15 cellular contexts compared by ENCODE assay signal in genomic region chr2:12759248-12759647, GRCh38. TPM values are rescaled to one million over a fixed set of nuclear protein-coding genes. Genes with fewer than 3 reads are reported as not detected.
DNase-seq lines count a peak whose midpoint lies in the region; FAIRE-seq and TF ChIP-seq lines count a peak whose summit lies in the region.
"Had no signal": no experiment of that assay in that cellular context is flagged by ENCODE, and none has a peak within 500 bp of the region (broad histone marks: within the 10 kb centered on the region; RNA-seq: fewer than 3 reads in every experiment).

No MANE protein-coding gene starts in this region.

- no peaks in the 10 kb centered on the region for H3K9me3 ChIP-seq in kidney (ENCODE audit: control insufficient read depth in 1 of 2, low read length in 2 of 2)

- H3K36me3 ChIP-seq in kidney (ENCODE audit: control insufficient read depth in 1 of 2, insufficient read depth in 2 of 2, low read length in 2 of 2): no peaks in the 10 kb centered on the region
- H3K36me3 ChIP-seq: BLaER1 treated with 17β-estradiol and CSF1 and Interleukin-3, amounts not matched to agents 10 nM and 100 nM had no signal

- no peaks in the 10 kb centered on the region for H3K36me3 Mint-ChIP-seq in activated CD4-positive, alpha-beta memory T cell treated with anti-CD3 and anti-CD28 coated beads for 36 hours
- H3K36me3 Mint-ChIP-seq: memory B cell had no signal

- no peak overlapping the region for H3K4me3 Mint-ChIP-seq in activated CD4-positive, alpha-beta memory T cell treated with anti-CD3 and anti-CD28 coated beads for 36 hours
- H3K4me3 Mint-ChIP-seq: memory B cell had no signal

- CTCF ChIA-PET in activated CD4-positive, alpha-beta memory T cell treated with anti-CD3 and anti-CD28 coated beads for 36 hours (lab: Charles Lee): no interaction called here

- no peak overlapping the region for H3K27ac ChIP-seq in kidney (ENCODE audit: low read depth in 2 of 2, low read length in 2 of 2)
- H3K27ac ChIP-seq: BLaER1 treated with 17β-estradiol and CSF1 and Interleukin-3, amounts not matched to agents 10 nM and 100 nM had no signal

- no peak overlapping the region for H3K4me3 ChIP-seq in choroid plexus epithelial cell (ENCODE audit: low read depth, low read length)
- no peak overlapping the region for H3K4me3 ChIP-seq in kidney (ENCODE audit: low read length in 2 of 2)
- H3K4me3 ChIP-seq: BLaER1 treated with 17β-estradiol and CSF1 and Interleukin-3, amounts not matched to agents 10 nM and 100 nM had no signal

- no peaks in the 10 kb centered on the region for H3K27me3 Mint-ChIP-seq in activated CD4-positive, alpha-beta memory T cell treated with anti-CD3 and anti-CD28 coated beads for 36 hours

- peaks cover 2% of the 10 kb centered on the region for H3K9me3 Mint-ChIP-seq in activated CD4-positive, alpha-beta memory T cell treated with anti-CD3 and anti-CD28 coated beads for 36 hours

- no peak overlapping the region for H3K27ac Mint-ChIP-seq in activated CD4-positive, alpha-beta memory T cell treated with anti-CD3 and anti-CD28 coated beads for 36 hours
- H3K27ac Mint-ChIP-seq: memory B cell had no signal

- TF ChIP-seq CTCF in choroid plexus epithelial cell (conservative IDR thresholded peaks at IDR 0.05; ENCODE audit: low read depth, low read length) (no peak), kidney (IDR thresholded peaks at IDR 0.05; ENCODE audit: borderline replicate concordance, extremely low read depth, insufficient read depth) (no peak)

- H3K4me1 ChIP-seq in kidney (ENCODE audit: control insufficient read depth in 1 of 2, insufficient read depth in 1 of 2, low read depth in 1 of 2, low read length in 2 of 2): no peaks in the 10 kb centered on the region
- H3K4me1 ChIP-seq: BLaER1 treated with 17β-estradiol and CSF1 and Interleukin-3, amounts not matched to agents 10 nM and 100 nM had no signal

- no peak for FAIRE-seq in kidney (lab: Jason Lieb, UNC)
- FAIRE-seq: GM19239 had no signal

- no peak overlapping the region for H3K9ac ChIP-seq in kidney (ENCODE audit: low read length in 2 of 2)
- H3K9ac ChIP-seq: BLaER1 treated with 17β-estradiol and CSF1 and Interleukin-3, amounts not matched to agents 10 nM and 100 nM had no signal

- POLR2A ChIA-PET in activated CD4-positive, alpha-beta memory T cell treated with anti-CD3 and anti-CD28 coated beads for 36 hours (lab: Charles Lee): no interaction called here

- H3K4me1 Mint-ChIP-seq in activated CD4-positive, alpha-beta memory T cell treated with anti-CD3 and anti-CD28 coated beads for 36 hours (ENCODE audit: low read depth): peaks cover 13% of the 10 kb centered on the region
- H3K4me1 Mint-ChIP-seq: memory B cell had no signal

- intact Hi-C loops in activated CD4-positive, alpha-beta memory T cell treated with anti-CD3 and anti-CD28 coated beads for 36 hours (cut with micrococcal nuclease): no loop called here
- intact Hi-C loops in kidney (cut with DNase I): no loop called here

- DNase-seq in AG08395 (ENCODE audit: low spot score): peak; percentile 83
- peak; percentile 85 for DNase-seq in HS-5 (ENCODE audit: low read depth)
- peak; percentile 72 for DNase-seq in choroid plexus epithelial cell (ENCODE audit: low read depth)
- peak; percentile 87 to 97 for DNase-seq in lung microvascular endothelial cell (ENCODE audit: low read depth in 2 of 2)
- DNase-seq in medulla oblongata (ENCODE audit: extremely low spot score): no peak
- no peak for DNase-seq in activated CD4-positive, alpha-beta memory T cell treated with anti-CD3 and anti-CD28 coated beads for 36 hours
- DNase-seq in kidney: no peak
- no peak for DNase-seq in central memory CD4-positive, alpha-beta T cell
- DNase-seq: anterior cingulate cortex, NCI-H146, right cardiac atrium, T-helper 9 cell had no signal

RNA-seq across cellular contexts. Expression of gene TRIB2, which starts 42.5 kb away (rescaled TPM):
- total RNA-seq in lung microvascular endothelial cell (49.5 and 129 TPM in 2 replicates), kidney (69.2 TPM)
- 1 to 10 TPM; 4.9 to 5.3 TPM for total RNA-seq in activated CD4-positive, alpha-beta memory T cell treated with anti-CD3 and anti-CD28 coated beads for 36 hours
- polyA plus RNA-seq in kidney (ENCODE audit: insufficient read depth, low read depth, low replicate concordance): 29.6 TPM

Comparison
In these comparisons a context has a peak if more than half of its experiments do, and no peak if none do; other contexts are left out.
1. DNase-seq: peak in AG08395 (single experiment), HS-5 (single experiment), choroid plexus epithelial cell (single experiment) and lung microvascular endothelial cell (2 of 2); none in medulla oblongata (single experiment), activated CD4-positive, alpha-beta memory T cell treated with anti-CD3 and anti-CD28 coated beads for 36 hours (single experiment), kidney (single experiment) and central memory CD4-positive, alpha-beta T cell (single experiment).